8 cellular contexts compared by ENCODE assay signal in the genomic region with DNA sequence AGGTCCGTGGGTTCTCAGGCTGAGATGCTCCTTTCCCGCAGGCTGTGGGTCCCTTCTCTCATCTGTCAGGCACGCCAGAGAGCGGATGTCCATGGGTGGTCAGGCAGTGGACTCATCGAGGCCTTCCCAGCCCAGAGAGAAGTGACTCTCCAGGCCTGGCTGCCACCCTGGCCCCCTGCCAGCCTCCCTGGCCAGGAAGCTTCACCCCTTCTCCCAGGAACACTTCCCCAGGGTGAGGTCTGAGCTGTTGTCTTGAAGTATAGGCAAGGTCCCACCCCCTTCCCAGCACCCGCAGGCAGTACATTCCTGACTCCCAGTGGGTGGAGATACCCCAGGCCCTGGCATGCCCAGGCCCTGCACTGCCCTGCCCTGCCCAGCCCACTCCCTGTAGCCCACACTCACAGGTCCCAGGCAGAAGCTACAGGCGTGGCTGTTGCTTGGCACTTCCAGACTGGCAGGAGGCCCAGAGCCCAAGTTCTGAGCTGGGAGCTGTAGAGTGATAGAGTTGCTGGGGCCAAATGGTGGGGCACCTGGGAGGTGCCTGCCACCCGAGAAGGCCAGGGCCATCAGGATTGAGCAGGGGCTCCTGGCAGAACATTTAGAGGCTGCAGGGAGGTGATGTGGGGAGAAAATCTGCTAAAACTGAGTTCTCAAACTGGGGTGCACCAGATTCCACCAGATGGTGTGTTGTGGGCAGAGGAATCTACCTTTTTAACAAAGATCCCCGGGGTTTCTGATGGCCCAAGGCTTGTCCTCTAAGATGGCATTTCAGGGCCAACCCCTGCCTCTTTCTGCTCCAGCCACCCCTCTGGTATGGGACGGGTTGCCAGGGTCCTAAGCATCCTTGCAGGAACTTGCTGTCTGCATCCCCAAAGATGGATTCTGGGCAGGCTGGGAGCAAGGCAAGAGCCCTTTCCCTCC. TPM values are rescaled to one million over a fixed set of nuclear protein-coding genes. Genes with fewer than 3 reads are reported as not detected.
DNase-seq lines count a peak whose midpoint lies in the region; ATAC-seq and TF ChIP-seq lines count a peak whose summit lies in the region.

No MANE protein-coding gene starts in this region.

- no peaks in the 10 kb centered on the region for H3K36me3 Mint-ChIP-seq in activated CD4-positive, alpha-beta T cell treated with anti-CD3 and anti-CD28 coated beads for 36 hours (ENCODE audit: low read depth)

- H3K4me1 ChIP-seq in esophagus (ENCODE audit: control insufficient read depth in 2 of 2, insufficient read depth in 2 of 2, low read length in 1 of 2): peaks cover 21 to 44% of the 10 kb centered on the region in 2 donors

- POLR2A ChIA-PET in activated CD4-positive, alpha-beta T cell treated with anti-CD3 and anti-CD28 coated beads for 36 hours (lab: Charles Lee): no interaction called here

- H3K9me3 Mint-ChIP-seq in activated CD4-positive, alpha-beta T cell treated with anti-CD3 and anti-CD28 coated beads for 36 hours (ENCODE audit: low read depth): no peaks in the 10 kb centered on the region

- peaks cover 3% of the 10 kb centered on the region for H3K4me1 Mint-ChIP-seq in activated CD4-positive, alpha-beta T cell treated with anti-CD3 and anti-CD28 coated beads for 36 hours

- no peak overlapping the region for H3K27ac Mint-ChIP-seq in activated CD4-positive, alpha-beta T cell treated with anti-CD3 and anti-CD28 coated beads for 36 hours

- TF ChIP-seq CTCF in omental fat pad (IDR thresholded peaks at IDR 0.05): no peak

- H3K9me3 ChIP-seq in esophagus (ENCODE audit: control insufficient read depth in 2 of 2, insufficient read depth in 1 of 2, low read depth in 1 of 2, low read length in 1 of 2): no peaks in the 10 kb centered on the region

- ATAC-seq in omental fat pad (ENCODE audit: low FRiP score) (peak; percentile 75), HG03342 (IDR thresholded peaks at IDR 0.05; ENCODE audit: unreplicated experiment) (no peak)
- no peak for ATAC-seq in activated CD4-positive, alpha-beta T cell treated with anti-CD3 and anti-CD28 coated beads for 36 hours

- H3K4me3 ChIP-seq in esophagus (ENCODE audit: low read depth in 1 of 2, low read length in 2 of 2): peak overlapping the region in 1 of 2 donors; percentile 11

- H3K4me3 Mint-ChIP-seq in activated CD4-positive, alpha-beta T cell treated with anti-CD3 and anti-CD28 coated beads for 36 hours: no peak overlapping the region

- 38 to 53% methylated on average over 10 of the region's 10 CpGs for WGBS in esophagus, 2 donors

- CTCF ChIA-PET in activated CD4-positive, alpha-beta T cell treated with anti-CD3 and anti-CD28 coated beads for 36 hours (lab: Charles Lee): no interaction called here

- peaks cover 0 to 2% of the 10 kb centered on the region in 2 donors for H3K36me3 ChIP-seq in esophagus (ENCODE audit: control insufficient read depth in 2 of 2, insufficient read depth in 2 of 2, low read length in 1 of 2)

- DNase-seq in AG20443 (ENCODE audit: low spot score): peak; percentile 54
- peak; percentile 75 for DNase-seq in NCI-H69 (lab: John Stamatoyannopoulos, UW)
- no peak for DNase-seq in omental fat pad (ENCODE audit: low spot score)
- no peak for DNase-seq in activated CD4-positive, alpha-beta T cell treated with anti-CD3 and anti-CD28 coated beads for 36 hours
- DNase-seq in activated CD4-positive, CD25-positive, alpha-beta regulatory T cell treated with anti-CD3 and anti-CD28 coated beads, Interleukin-2, amount 50 U/mL, for 72 hours: no peak
- no peak for DNase-seq in SK-N-DZ (ENCODE audit: low spot score)

- no peaks in the 10 kb centered on the region for H3K27me3 Mint-ChIP-seq in activated CD4-positive, alpha-beta T cell treated with anti-CD3 and anti-CD28 coated beads for 36 hours

- no peaks in the 10 kb centered on the region for H3K27me3 ChIP-seq in esophagus (ENCODE audit: control insufficient read depth in 1 of 2, insufficient read depth in 2 of 2, low read length in 2 of 2)

- H3K27ac ChIP-seq in esophagus (ENCODE audit: low read depth in 2 of 2, low read length in 1 of 2): peak overlapping the region; percentile 88 to 91

- intact Hi-C loops in activated CD4-positive, alpha-beta T cell treated with anti-CD3 and anti-CD28 coated beads for 36 hours (cut with DNase I, micrococcal nuclease): no loop called here

RNA-seq across cellular contexts. Expression of a gene that starts 6.7 kb away (rescaled TPM):
- 10 to 100 TPM; 38.3 to 41.8 TPM for polyA plus RNA-seq in esophagus
- 10 to 100 TPM; 28.5 to 99.8 (median 41.2) TPM for total RNA-seq in omental fat pad
- total RNA-seq in activated CD4-positive, alpha-beta T cell treated with anti-CD3 and anti-CD28 coated beads for 36 hours: 1 to 10 TPM; 6.8 to 7.8 TPM
- 0.78 and 1.8 TPM in 2 replicates for polyA plus RNA-seq in SK-N-DZ (2014; cell fraction: cytosol; rRNA removed)
- 1.8 and 3.1 TPM in 2 replicates for polyA plus RNA-seq in SK-N-DZ (2014; cell fraction: nucleus; rRNA removed)

RNA-seq across cellular contexts. Expression of a gene that starts 32.6 kb away (rescaled TPM):
- 10 to 100 TPM; 12.1 to 13.5 TPM for polyA plus RNA-seq in esophagus
- 10 to 100 TPM; 42.2 to 72.7 (median 50.7) TPM for total RNA-seq in omental fat pad
- total RNA-seq in activated CD4-positive, alpha-beta T cell treated with anti-CD3 and anti-CD28 coated beads for 36 hours: 10 to 100 TPM in 1 of 2 experiments, 1 to 10 TPM in 1; 9.8 to 16.2 TPM
- polyA plus RNA-seq in SK-N-DZ (2014; cell fraction: cytosol; rRNA removed): 24.2 and 27.4 TPM in 2 replicates
- 17.1 and 34.6 TPM in 2 replicates for polyA plus RNA-seq in SK-N-DZ (2014; cell fraction: nucleus; rRNA removed)

Comparison
In these comparisons a context has a peak if more than half of its experiments do, and no peak if none do; other contexts are left out.
1. DNase-seq: peak in AG20443 (single experiment) and NCI-H69 (single experiment); none in omental fat pad (single experiment), activated CD4-positive, alpha-beta T cell treated with anti-CD3 and anti-CD28 coated beads for 36 hours (single experiment), activated CD4-positive, CD25-positive, alpha-beta regulatory T cell treated with anti-CD3 and anti-CD28 coated beads, Interleukin-2, amount 50 U/mL, for 72 hours (single experiment) and SK-N-DZ (single experiment).